In the genomic region with DNA sequence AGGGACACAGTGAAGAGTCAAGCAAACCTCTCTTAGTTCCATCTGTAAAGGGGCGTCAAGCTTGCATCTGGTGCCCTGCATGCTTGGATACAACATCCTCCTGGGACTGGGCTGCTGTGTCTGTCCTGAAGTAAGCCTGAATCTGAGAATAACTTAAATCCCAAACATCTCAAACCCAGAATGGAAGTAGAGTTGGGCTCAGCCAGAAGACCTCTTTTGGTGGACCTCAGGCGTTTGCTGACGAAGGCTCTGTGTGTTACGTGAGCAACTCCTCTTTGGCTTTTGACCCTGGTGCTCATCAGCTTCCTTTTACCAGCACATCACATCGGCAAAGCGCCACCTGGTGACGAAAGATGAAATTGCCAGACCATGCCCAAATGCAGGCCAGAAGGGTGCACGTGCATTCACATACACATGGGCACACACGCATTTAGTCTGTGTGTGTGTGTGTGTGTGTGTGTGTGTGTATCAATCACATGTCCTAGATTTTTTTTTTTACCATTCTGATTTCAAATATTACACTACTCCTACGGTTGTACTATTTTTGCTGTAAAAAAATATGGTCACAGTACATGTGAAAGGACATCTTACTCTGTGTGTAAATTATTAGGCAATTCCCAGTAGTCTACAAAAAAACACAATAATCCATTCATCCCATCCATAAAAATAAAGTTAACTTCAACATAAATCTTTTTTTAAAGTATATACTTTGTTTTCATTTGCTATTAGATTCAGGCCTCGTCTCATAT, we compare ENCODE assay signal across 8 cellular contexts. TPM values are rescaled to one million over a fixed set of nuclear protein-coding genes. Genes with fewer than 3 reads are reported as not detected.
DNase-seq lines count a peak whose midpoint lies in the region; ATAC-seq and TF ChIP-seq lines count a peak whose summit lies in the region.

No MANE protein-coding gene starts in this region.

- H3K4me3 Mint-ChIP-seq in activated naive CD8-positive, alpha-beta T cell treated with anti-CD3 and anti-CD28 coated beads for 36 hours = peak overlapping the region; percentile 47

- H3K9me3 Mint-ChIP-seq in activated naive CD8-positive, alpha-beta T cell treated with anti-CD3 and anti-CD28 coated beads for 36 hours = no peaks in the 10 kb centered on the region

- H3K27me3 ChIP-seq in H7 (ENCODE audit: control insufficient read depth, insufficient read depth, low read length) (no peaks in the 10 kb centered on the region), cardiac muscle cell (no peaks in the 10 kb centered on the region), psoas muscle (ENCODE audit: insufficient read depth in 3 of 3, low read length in 2 of 3) (no peaks in the 10 kb centered on the region), vagina (no peaks in the 10 kb centered on the region)

- intact Hi-C loops in psoas muscle (cut with DNase I) (loop anchor here in 1 of 2 donors (5.0 kb wide), 1 partner anchor 95 kb away; no protein-coding TSS in a partner anchor), vagina (cut with DNase I) (loop anchor here (5.0 kb wide), 1 partner anchor 60 kb away; no protein-coding TSS in a partner anchor)

- peak; percentile 81 to 87 (median 84) for ATAC-seq in psoas muscle

- TF ChIP-seq CTCF in cardiac muscle cell (IDR thresholded peaks at IDR 0.05; ENCODE audit: low read depth, low read length) (peak; percentile 93), psoas muscle (IDR thresholded peaks at IDR 0.05) (peak; percentile 78), vagina (IDR thresholded peaks at IDR 0.05) (peak; percentile 66 to 84 (median 80))

- no peak for TF ChIP-seq POLR2A in vagina (IDR thresholded peaks at IDR 0.05)

- H3K27me3 Mint-ChIP-seq in activated naive CD8-positive, alpha-beta T cell treated with anti-CD3 and anti-CD28 coated beads for 36 hours = no peaks in the 10 kb centered on the region

- no peak overlapping the region for H3K27ac ChIP-seq in cardiac muscle cell
- peak overlapping the region; percentile 34 for H3K27ac ChIP-seq in psoas muscle
- H3K27ac ChIP-seq in vagina = no peak overlapping the region

- H3K4me3 ChIP-seq in H7 (ENCODE audit: insufficient read depth, low read depth, low read length) (no peak overlapping the region), cardiac muscle cell (no peak overlapping the region), psoas muscle (no peak overlapping the region), vagina (no peak overlapping the region)

- H3K4me1 Mint-ChIP-seq in activated naive CD8-positive, alpha-beta T cell treated with anti-CD3 and anti-CD28 coated beads for 36 hours = peaks cover 60% of the 10 kb centered on the region

- H3K27ac Mint-ChIP-seq in activated naive CD8-positive, alpha-beta T cell treated with anti-CD3 and anti-CD28 coated beads for 36 hours = peak overlapping the region; percentile 90

- H3K4me1 ChIP-seq in cardiac muscle cell (ENCODE audit: low read depth) (peaks cover 3% of the 10 kb centered on the region), psoas muscle (peaks cover 32% of the 10 kb centered on the region), vagina (no peaks in the 10 kb centered on the region)

- H3K36me3 Mint-ChIP-seq in activated naive CD8-positive, alpha-beta T cell treated with anti-CD3 and anti-CD28 coated beads for 36 hours = peaks cover 40% of the 10 kb centered on the region

- no peaks in the 10 kb centered on the region for H3K36me3 ChIP-seq in H7 (replicated peaks; ENCODE audit: control insufficient read depth, insufficient read depth, low read length)
- H3K36me3 ChIP-seq in cardiac muscle cell = no peaks in the 10 kb centered on the region
- H3K36me3 ChIP-seq in psoas muscle (ENCODE audit: insufficient read depth in 1 of 2, low read depth in 1 of 2) = no peaks in the 10 kb centered on the region
- H3K36me3 ChIP-seq in vagina = no peaks in the 10 kb centered on the region

- WGBS in psoas muscle, 3 donors = 17 to 31% (median 22%) methylated on average over 11 of the region's 11 CpGs

- H3K9me3 ChIP-seq in cardiac muscle cell (ENCODE audit: low read depth) (no peaks in the 10 kb centered on the region), psoas muscle (no peaks in the 10 kb centered on the region), vagina (no peaks in the 10 kb centered on the region)

- DNase-seq in COLO668 (lab: John Stamatoyannopoulos, UW; ENCODE audit: unreplicated experiment) (peak; percentile 79), H7 (peak; percentile 91), NCI-H1694 treated with DMSO at 0.1 percent for 48 hours (lab: John Stamatoyannopoulos, UW) (peak; percentile 91), SW 1271 (lab: John Stamatoyannopoulos, UW) (peak; percentile 64 to 78), cardiac muscle cell (ENCODE audit: low read depth in 1 of 2, low spot score in 1 of 2) (peak; percentile 83 to 93), psoas muscle (peak; percentile 90 to 92), vagina (ENCODE audit: extremely low spot score in 2 of 2) (no peak)
- DNase-seq in activated naive CD8-positive, alpha-beta T cell treated with anti-CD3 and anti-CD28 coated beads for 36 hours = peak; percentile 93

RNA-seq across cellular contexts. Expression of gene FOXJ1, which starts 41.1 kb away (rescaled TPM):
- 2.0 and 3.3 TPM in 2 replicates for total RNA-seq in H7 (2014; rRNA removed; shearing (Covaris generic))
- total RNA-seq in activated naive CD8-positive, alpha-beta T cell treated with anti-CD3 and anti-CD28 coated beads for 36 hours = 1 to 10 TPM; 7.5 to 7.8 TPM
- total RNA-seq in cardiac muscle cell = 0.07 and 0.12 TPM in 2 replicates
- polyA plus RNA-seq in cardiac muscle cell = 0.18 TPM in 1 of 2 replicates, not detected in the other
- under 1 TPM in 2 of 4 donors, not detected in 2; 0.11 to 0.15 TPM for total RNA-seq in psoas muscle
- under 1 TPM; 0.07 to 0.11 (median 0.09) TPM for polyA plus RNA-seq in psoas muscle
- not detected for total RNA-seq in vagina

RNA-seq across cellular contexts. Expression of gene RNF157, which starts 58.1 kb away (rescaled TPM):
- 4.2 and 5.6 TPM in 2 replicates for total RNA-seq in H7 (2014; rRNA removed; shearing (Covaris generic))
- total RNA-seq in activated naive CD8-positive, alpha-beta T cell treated with anti-CD3 and anti-CD28 coated beads for 36 hours = 10 to 100 TPM; 30.4 to 34.7 TPM
- total RNA-seq in cardiac muscle cell = 11.4 and 15.0 TPM in 2 replicates
- 11.0 and 15.2 TPM in 2 replicates for polyA plus RNA-seq in cardiac muscle cell
- total RNA-seq in psoas muscle = 10 to 100 TPM; 35.0 to 76.5 (median 60.0) TPM
- polyA plus RNA-seq in psoas muscle = 10 to 100 TPM; 14.9 to 90.1 (median 73.9) TPM
- total RNA-seq in vagina = 8.8 TPM

Comparison
In these comparisons a context has a peak if more than half of its experiments do, and no peak if none do; other contexts are left out.
1. DNase-seq: peak in COLO668 (single experiment), H7 (single experiment), NCI-H1694 treated with DMSO at 0.1 percent for 48 hours (single experiment), SW 1271 (2 of 2), activated naive CD8-positive, alpha-beta T cell treated with anti-CD3 and anti-CD28 coated beads for 36 hours (single experiment), cardiac muscle cell (2 of 2) and psoas muscle (2 of 2); none in vagina (0 of 2).
2. Peak in every context shown above with its lines, with median percentiles within 50 percentile points of each other: CTCF ChIP-seq.